8 cellular contexts compared by ENCODE assay signal in the genomic region with DNA sequence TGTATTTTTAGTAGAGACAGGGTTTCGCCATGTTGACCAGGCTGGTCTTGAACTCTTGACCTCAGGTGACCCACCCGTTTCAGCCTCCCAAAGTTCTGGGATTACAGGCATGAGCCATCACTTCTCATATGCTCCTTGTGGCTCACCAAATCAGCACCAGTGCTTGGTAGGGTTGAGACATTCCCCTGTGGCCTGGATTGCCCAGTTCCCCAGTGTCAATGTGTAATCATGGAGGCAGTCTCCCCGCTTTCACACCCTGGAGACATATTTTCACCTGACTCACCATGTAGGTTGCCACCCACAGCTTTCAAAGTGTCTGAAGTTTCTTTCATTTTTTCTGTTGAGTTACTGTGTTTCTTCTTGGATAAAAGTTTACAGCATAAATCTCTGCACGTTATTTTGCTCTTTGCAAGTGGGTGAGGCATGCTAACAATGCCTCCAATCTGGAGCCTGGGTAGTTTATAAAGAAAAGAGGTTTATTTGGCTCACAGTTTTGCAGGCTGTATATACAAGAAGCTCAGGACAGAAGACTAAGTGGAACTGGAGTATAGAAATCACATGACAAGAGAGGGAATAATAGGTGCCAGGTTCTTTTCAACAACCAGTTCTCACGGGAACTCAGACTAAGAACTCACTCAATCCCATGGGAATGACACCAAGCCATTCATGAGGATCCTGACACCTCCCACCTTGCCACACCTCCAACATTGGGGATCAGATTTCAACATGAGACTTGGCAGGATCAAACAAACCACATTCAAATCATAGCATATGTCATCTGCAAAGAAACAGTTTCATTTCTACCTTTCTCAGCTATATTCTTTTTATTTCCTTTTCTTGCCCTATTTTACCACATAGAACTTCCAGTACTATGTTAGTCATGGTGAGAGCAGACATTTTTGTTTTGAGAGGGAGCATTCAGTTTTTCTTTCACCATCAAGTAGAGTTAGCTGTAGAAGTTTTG.
DNase-seq lines count a peak whose midpoint lies in the region; ATAC-seq and FAIRE-seq lines count a peak whose summit lies in the region.

No MANE protein-coding gene starts in this region.

- FAIRE-seq in RCC 7860 (lab: Jason Lieb, UNC): peak; percentile 72

- ATAC-seq in GM19043 (IDR thresholded peaks at IDR 0.05; ENCODE audit: low read depth, unreplicated experiment) (peak; percentile 49), GM19328 (IDR thresholded peaks at IDR 0.05; ENCODE audit: unreplicated experiment) (no peak)

- peak; percentile 46 for DNase-seq in A172 (ENCODE audit: low spot score)
- DNase-seq in RCC 7860 (ENCODE audit: low spot score): peak; percentile 50
- DNase-seq in fibroblast of peridontal ligament (ENCODE audit: extremely low read depth): peak; percentile 45
- DNase-seq in HT-29 (ENCODE audit: low spot score): no peak
- DNase-seq in HuH-7 (ENCODE audit: low spot score): no peak
- no peak for DNase-seq in putamen (ENCODE audit: low spot score)

Comparison
In these comparisons a context has a peak if more than half of its experiments do, and no peak if none do; other contexts are left out.
1. DNase-seq: peak in A172 (single experiment), RCC 7860 (single experiment) and fibroblast of peridontal ligament (single experiment); none in HT-29 (single experiment), HuH-7 (single experiment) and putamen (single experiment).